In genomic region chr5:176550937-176551336, GRCh38 we compare ENCODE assay signal across 5 cellular contexts. TPM values are rescaled to one million over a fixed set of nuclear protein-coding genes. Genes with fewer than 3 reads are reported as not detected.
"Had no signal": no experiment of that assay in that cellular context is flagged by ENCODE, and none has a peak within 500 bp of the region (broad histone marks: within the 10 kb centered on the region; RNA-seq: fewer than 3 reads in every experiment).

No MANE protein-coding gene starts in this region.

RNA-seq across cellular contexts. Expression of gene CDHR2, which starts 1.8 kb away (rescaled TPM):
- total RNA-seq: fibroblast of villous mesenchyme, glomerular endothelial cell, lung microvascular endothelial cell had no signal
- polyA plus RNA-seq: keratinocyte, right cardiac atrium had no signal
